In genomic region chr10:47403401-47404318, GRCh38 we compare ENCODE assay signal across 13 cellular contexts. TPM values are rescaled to one million over a fixed set of nuclear protein-coding genes. Genes with fewer than 3 reads are reported as not detected.
DNase-seq lines count a peak whose midpoint lies in the region; ATAC-seq, FAIRE-seq and TF ChIP-seq lines count a peak whose summit lies in the region.
"Had no signal": no experiment of that assay in that cellular context is flagged by ENCODE, and none has a peak within 500 bp of the region (broad histone marks: within the 10 kb centered on the region; RNA-seq: fewer than 3 reads in every experiment).

No MANE protein-coding gene starts in this region.

- H3K36me3 ChIP-seq in bronchial epithelial cell (ENCODE audit: control insufficient read depth, insufficient read depth, low read length) (no peaks in the 10 kb centered on the region), psoas muscle (ENCODE audit: insufficient read depth in 1 of 2, low read depth in 1 of 2) (no peaks in the 10 kb centered on the region)
- H3K36me3 ChIP-seq: transverse colon had no signal

- CTCF ChIA-PET in Calu3 (lab: Charles Lee), result interaction anchor here (1.1 kb wide), 1 partner anchor 10 kb away, joined by 4 read pairs; no protein-coding TSS in a partner anchor
- CTCF ChIA-PET in activated naive CD4-positive, alpha-beta T cell treated with anti-CD3 and anti-CD28 coated beads for 36 hours (lab: Charles Lee), result interaction anchor here (0.5 to 1.3 kb wide), 2 partner anchors 19 to 56 kb away, joined by 3 read pairs; partner anchors contain the start of gene ZNF488
- CTCF ChIA-PET in activated CD4-positive, alpha-beta T cell treated with anti-CD3 and anti-CD28 coated beads, Interleukin-2, amount 10 ng/mL, durations not matched to agents 7 days and 5 days (lab: Charles Lee), result no interaction called here

- no peak overlapping the region for H3K4me3 Mint-ChIP-seq in Calu3 (ENCODE audit: low read depth, unreplicated experiment)
- no peak overlapping the region for H3K4me3 Mint-ChIP-seq in mesothelial cell of epicardium
- H3K4me3 Mint-ChIP-seq in activated naive CD4-positive, alpha-beta T cell treated with anti-CD3 and anti-CD28 coated beads for 36 hours, result no peak overlapping the region
- no peak overlapping the region for H3K4me3 Mint-ChIP-seq in activated CD4-positive, alpha-beta T cell treated with anti-CD3 and anti-CD28 coated beads, Interleukin-2, amount 10 ng/mL, durations not matched to agents 7 days and 5 days

- TF ChIP-seq CTCF in Calu3 (IDR thresholded peaks at IDR 0.05; ENCODE audit: unreplicated experiment) (no peak), bronchial epithelial cell (IDR thresholded peaks at IDR 0.05; ENCODE audit: insufficient read depth, low read length, severe bottlenecking) (peak; percentile 32), mesothelial cell of epicardium (IDR thresholded peaks at IDR 0.05; ENCODE audit: unreplicated experiment) (no peak), psoas muscle (IDR thresholded peaks at IDR 0.05) (no peak)

- FAIRE-seq in bronchial epithelial cell (lab: Jason Lieb, UNC), result no peak
- FAIRE-seq: D721Med had no signal

- intact Hi-C loops in Calu3 (cut with micrococcal nuclease; ENCODE audit: unreplicated experiment), result no loop called here
- intact Hi-C loops in activated naive CD4-positive, alpha-beta T cell treated with anti-CD3 and anti-CD28 coated beads for 36 hours (cut with micrococcal nuclease), result no loop called here
- intact Hi-C loops in psoas muscle (cut with DNase I), result no loop called here

- no peaks in the 10 kb centered on the region for H3K9me3 ChIP-seq in psoas muscle
- H3K9me3 ChIP-seq: transverse colon had no signal

- no peaks in the 10 kb centered on the region for H3K4me1 ChIP-seq in psoas muscle

- H3K27ac Mint-ChIP-seq in Calu3 (ENCODE audit: unreplicated experiment), result peak overlapping the region; percentile 57
- H3K27ac Mint-ChIP-seq in mesothelial cell of epicardium, result peak overlapping the region; percentile 80
- no peak overlapping the region for H3K27ac Mint-ChIP-seq in activated naive CD4-positive, alpha-beta T cell treated with anti-CD3 and anti-CD28 coated beads for 36 hours
- no peak overlapping the region for H3K27ac Mint-ChIP-seq in activated CD4-positive, alpha-beta T cell treated with anti-CD3 and anti-CD28 coated beads, Interleukin-2, amount 10 ng/mL, durations not matched to agents 7 days and 5 days

- 68 to 83% (median 69%) methylated on average over 6 to 7 of the region's 7 CpGs for WGBS in psoas muscle, 3 donors

- no peak overlapping the region for H3K4me3 ChIP-seq in bronchial epithelial cell (ENCODE audit: low read depth, low read length)
- H3K4me3 ChIP-seq in psoas muscle, result no peak overlapping the region
- H3K4me3 ChIP-seq: transverse colon had no signal

- H3K9me3 Mint-ChIP-seq in Calu3 (ENCODE audit: low read depth, unreplicated experiment) (no peaks in the 10 kb centered on the region), mesothelial cell of epicardium (peaks cover under 1% of the 10 kb centered on the region)
- no peaks in the 10 kb centered on the region for H3K9me3 Mint-ChIP-seq in activated naive CD4-positive, alpha-beta T cell treated with anti-CD3 and anti-CD28 coated beads for 36 hours
- no peaks in the 10 kb centered on the region for H3K9me3 Mint-ChIP-seq in activated CD4-positive, alpha-beta T cell treated with anti-CD3 and anti-CD28 coated beads, Interleukin-2, amount 10 ng/mL, durations not matched to agents 7 days and 5 days

- ATAC-seq in psoas muscle, result no peak

- H3K4me1 Mint-ChIP-seq in Calu3 (ENCODE audit: low read depth, unreplicated experiment) (peaks cover 35% of the 10 kb centered on the region), mesothelial cell of epicardium (peaks cover 29% of the 10 kb centered on the region)
- H3K4me1 Mint-ChIP-seq in activated naive CD4-positive, alpha-beta T cell treated with anti-CD3 and anti-CD28 coated beads for 36 hours (ENCODE audit: low read depth), result no peaks in the 10 kb centered on the region
- H3K4me1 Mint-ChIP-seq in activated CD4-positive, alpha-beta T cell treated with anti-CD3 and anti-CD28 coated beads, Interleukin-2, amount 10 ng/mL, durations not matched to agents 7 days and 5 days, result no peaks in the 10 kb centered on the region

- H3K36me3 Mint-ChIP-seq in Calu3 (ENCODE audit: insufficient read depth, unreplicated experiment), result peaks cover 7% of the 10 kb centered on the region
- H3K36me3 Mint-ChIP-seq in mesothelial cell of epicardium, result no peaks in the 10 kb centered on the region
- no peaks in the 10 kb centered on the region for H3K36me3 Mint-ChIP-seq in activated naive CD4-positive, alpha-beta T cell treated with anti-CD3 and anti-CD28 coated beads for 36 hours (ENCODE audit: low read depth)
- no peaks in the 10 kb centered on the region for H3K36me3 Mint-ChIP-seq in activated CD4-positive, alpha-beta T cell treated with anti-CD3 and anti-CD28 coated beads, Interleukin-2, amount 10 ng/mL, durations not matched to agents 7 days and 5 days (ENCODE audit: low read depth)

- DNase-seq in Calu3 (no peak), HT1080 (ENCODE audit: low read depth) (peak; percentile 20), bronchial epithelial cell (ENCODE audit: low read depth) (no peak), mesothelial cell of epicardium (ENCODE audit: low spot score in 2 of 2, unreplicated experiment in 2 of 2) (no peak), SKM-1 (lab: John Stamatoyannopoulos, UW; ENCODE audit: unreplicated experiment) (no peak), psoas muscle (no peak)
- no peak for DNase-seq in activated naive CD4-positive, alpha-beta T cell treated with anti-CD3 and anti-CD28 coated beads for 36 hours
- no peak for DNase-seq in activated CD4-positive, alpha-beta T cell treated with anti-CD3 and anti-CD28 coated beads, Interleukin-2, amount 10 ng/mL, durations not matched to agents 7 days and 5 days
- DNase-seq: glutamatergic neuron had no signal

- no TSS peak for BruUV-seq in Calu3 (replicated peaks; lab: Mats Ljungman, UMichigan)

- H3K27me3 ChIP-seq in bronchial epithelial cell (ENCODE audit: control insufficient read depth, insufficient read depth, low read length), result no peaks in the 10 kb centered on the region
- no peaks in the 10 kb centered on the region for H3K27me3 ChIP-seq in psoas muscle (ENCODE audit: insufficient read depth in 3 of 3, low read length in 2 of 3)
- H3K27me3 ChIP-seq: transverse colon had no signal

- no peak overlapping the region for H3K27ac ChIP-seq in psoas muscle
- H3K27ac ChIP-seq: KMS-11 had no signal

- POLR2A ChIA-PET in activated CD4-positive, alpha-beta T cell treated with anti-CD3 and anti-CD28 coated beads, Interleukin-2, amount 10 ng/mL, durations not matched to agents 7 days and 5 days (lab: Charles Lee), result no interaction called here

- H3K27me3 Mint-ChIP-seq in Calu3 (ENCODE audit: unreplicated experiment) (no peaks in the 10 kb centered on the region), mesothelial cell of epicardium (ENCODE audit: low read depth) (no peaks in the 10 kb centered on the region)
- H3K27me3 Mint-ChIP-seq in activated naive CD4-positive, alpha-beta T cell treated with anti-CD3 and anti-CD28 coated beads for 36 hours (ENCODE audit: low read depth), result peaks cover 5% of the 10 kb centered on the region
- peaks cover 3% of the 10 kb centered on the region for H3K27me3 Mint-ChIP-seq in activated CD4-positive, alpha-beta T cell treated with anti-CD3 and anti-CD28 coated beads, Interleukin-2, amount 10 ng/mL, durations not matched to agents 7 days and 5 days

RNA-seq across cellular contexts. Expression of gene ZNF488, which starts 19.6 kb away (rescaled TPM):
- total RNA-seq in Calu3 (2022) (2.1 and 2.2 TPM in 2 replicates), bronchial epithelial cell (under 0.01 and 0.13 TPM in 2 replicates), mesothelial cell of epicardium (0.96 to 1.4 TPM (median 0.99 TPM) in 3 replicates), psoas muscle (under 1 TPM in 3 of 4 donors, not detected in 1; 0.07 to 0.15 (median 0.08) TPM)
- total RNA-seq in HT1080 (2014; rRNA removed; shearing (Covaris generic)), result 0.10 and 0.11 TPM in 2 replicates
- 1.4 and 1.6 TPM in 2 replicates for polyA plus RNA-seq in HT1080 (2015; cell fraction: cytosol; rRNA removed)
- polyA plus RNA-seq in HT1080 (2015; cell fraction: nucleus; rRNA removed), result 0.97 and 1.4 TPM in 2 replicates
- under 1 TPM; 0.84 to 0.93 TPM for total RNA-seq in activated naive CD4-positive, alpha-beta T cell treated with anti-CD3 and anti-CD28 coated beads for 36 hours
- under 1 TPM in 2 of 3 donors, not detected in 1; 0.03 to 0.04 TPM for polyA plus RNA-seq in psoas muscle
- under 1 TPM in 1 of 2 experiments, not detected in 1; 0.05 TPM for total RNA-seq in activated CD4-positive, alpha-beta T cell treated with anti-CD3 and anti-CD28 coated beads, Interleukin-2, amount 10 ng/mL, durations not matched to agents 7 days and 5 days

RNA-seq across cellular contexts. Expression of gene RBP3, which starts 55.5 kb away (rescaled TPM):
- total RNA-seq in Calu3 (2022) (not detected in 2 replicates), bronchial epithelial cell (not detected in 2 replicates), mesothelial cell of epicardium (not detected in 3 replicates), psoas muscle (not detected)
- total RNA-seq in HT1080 (2014; rRNA removed; shearing (Covaris generic)), result not detected in 2 replicates
- polyA plus RNA-seq in HT1080 (2015; cell fraction: cytosol; rRNA removed), result not detected in 2 replicates
- polyA plus RNA-seq in HT1080 (2015; cell fraction: nucleus; rRNA removed), result not detected in 2 replicates
- not detected for total RNA-seq in activated naive CD4-positive, alpha-beta T cell treated with anti-CD3 and anti-CD28 coated beads for 36 hours
- polyA plus RNA-seq in psoas muscle, result not detected
- total RNA-seq in activated CD4-positive, alpha-beta T cell treated with anti-CD3 and anti-CD28 coated beads, Interleukin-2, amount 10 ng/mL, durations not matched to agents 7 days and 5 days, result not detected
- total RNA-seq: transverse colon had no signal
- polyA plus RNA-seq: adipose tissue had no signal

Comparison
In these comparisons a context has a peak if more than half of its experiments do, and no peak if none do; other contexts are left out.
1. H3K27ac Mint-ChIP-seq: peak in Calu3 (single experiment) and mesothelial cell of epicardium (single experiment); none in activated naive CD4-positive, alpha-beta T cell treated with anti-CD3 and anti-CD28 coated beads for 36 hours (single experiment) and activated CD4-positive, alpha-beta T cell treated with anti-CD3 and anti-CD28 coated beads, Interleukin-2, amount 10 ng/mL, durations not matched to agents 7 days and 5 days (single experiment).